ENCODE assay signal across 10 cellular contexts in the genomic region with DNA sequence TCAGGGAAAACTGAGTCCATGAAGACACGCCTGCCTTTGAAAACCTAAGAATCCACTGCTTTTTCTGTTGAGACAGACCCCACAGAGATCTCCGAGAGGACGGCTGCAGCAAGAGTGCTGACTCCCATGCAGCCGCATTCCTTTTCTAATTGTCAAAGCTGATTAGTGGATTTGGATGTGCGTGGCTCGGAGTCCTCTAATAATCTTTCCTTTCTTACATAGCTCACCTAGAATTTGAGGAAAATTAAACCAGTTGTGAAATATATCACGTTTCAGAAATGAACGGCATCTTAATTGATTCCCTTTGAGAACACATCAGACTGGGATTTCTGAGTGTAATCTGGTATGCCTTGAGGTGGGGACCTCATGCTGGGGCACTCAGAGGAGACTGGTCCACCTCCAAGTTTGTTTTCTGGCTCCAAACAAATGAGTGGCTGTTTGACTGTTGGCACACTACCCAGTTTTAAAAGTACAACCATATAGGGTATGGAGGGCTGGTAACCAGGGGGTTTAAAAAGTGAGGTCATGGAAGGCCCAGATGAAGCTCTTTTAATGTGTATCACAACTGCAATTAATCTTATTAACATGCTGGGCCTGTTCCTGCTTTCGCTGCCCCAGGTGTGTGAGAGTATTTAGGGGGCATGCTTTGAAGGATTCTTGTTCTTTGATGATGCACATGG.
A peak's percentile ranks its signal among the peaks of the same experiment; 100 is the strongest.
DNase-seq lines count a peak whose midpoint lies in the region; ATAC-seq and TF ChIP-seq lines count a peak whose summit lies in the region.
"Had no signal": no experiment of that assay in that cellular context is flagged by ENCODE, and none has a peak within 500 bp of the region (broad histone marks: within the 10 kb centered on the region; RNA-seq: fewer than 3 reads in every experiment).

No MANE protein-coding gene starts in this region.

- 35% methylated on average over 9 of the region's 9 CpGs for WGBS in smooth muscle cell (ENCODE audit: low lambda C conversion rate)

- H3K9ac ChIP-seq in smooth muscle cell (ENCODE audit: low read depth) = no peak overlapping the region

- H4K20me1 ChIP-seq in smooth muscle cell (ENCODE audit: low read depth) = no peaks in the 10 kb centered on the region

- H3K9me3 ChIP-seq in smooth muscle cell (replicated peaks; ENCODE audit: low read depth) = no peaks in the 10 kb centered on the region
- H3K9me3 ChIP-seq: prostate gland had no signal

- H3K4me1 ChIP-seq in smooth muscle cell (ENCODE audit: low read depth) = peaks cover 15% of the 10 kb centered on the region

- H3K27ac Mint-ChIP-seq in endothelial cell (ENCODE audit: unreplicated experiment) = peak overlapping the region; percentile 62

- DNase-seq in DMS79 treated with DMSO at 0.1 percent for 48 hours (lab: John Stamatoyannopoulos, UW) = peak; percentile 21
- no peak for DNase-seq in DMS79 (lab: John Stamatoyannopoulos, UW)
- DNase-seq in NCI-H69 (lab: John Stamatoyannopoulos, UW) = peak; percentile 99
- no peak for DNase-seq in endothelial cell (ENCODE audit: low spot score)
- no peak for DNase-seq in smooth muscle cell (lab: John Stamatoyannopoulos, UW; ENCODE audit: unreplicated experiment)
- DNase-seq in HuH-7 (ENCODE audit: low spot score) = no peak
- no peak for DNase-seq in globus pallidus (ENCODE audit: low spot score)
- DNase-seq: NCI-H526 had no signal

- H3K4me1 Mint-ChIP-seq in endothelial cell (ENCODE audit: unreplicated experiment) = peaks cover 67% of the 10 kb centered on the region

- H3K36me3 ChIP-seq in smooth muscle cell (ENCODE audit: low read depth) = no peaks in the 10 kb centered on the region
- H3K36me3 ChIP-seq: prostate gland had no signal

- no peaks in the 10 kb centered on the region for H3K27me3 ChIP-seq in smooth muscle cell (ENCODE audit: low read depth)

- no peaks in the 10 kb centered on the region for H3K79me2 ChIP-seq in smooth muscle cell (ENCODE audit: low read depth)

- H3F3A ChIP-seq in smooth muscle cell (ENCODE audit: low read depth) = no peaks in the 10 kb centered on the region

- peak overlapping the region; percentile 29 for H3K4me2 ChIP-seq in smooth muscle cell

- H3K9me3 Mint-ChIP-seq in endothelial cell (ENCODE audit: unreplicated experiment) = no peaks in the 10 kb centered on the region

- TF ChIP-seq CTCF in endothelial cell (IDR thresholded peaks at IDR 0.05; ENCODE audit: unreplicated experiment) = no peak
- no peak for TF ChIP-seq CTCF in smooth muscle cell (IDR thresholded peaks at IDR 0.05; ENCODE audit: borderline replicate concordance, insufficient read depth, poor library complexity, severe bottlenecking)

- H2AFZ ChIP-seq in smooth muscle cell (ENCODE audit: low read depth) = peak overlapping the region; percentile 16

- no peak for ATAC-seq in GM21423 (IDR thresholded peaks at IDR 0.05; ENCODE audit: unreplicated experiment)

- no peaks in the 10 kb centered on the region for H3K36me3 Mint-ChIP-seq in endothelial cell (ENCODE audit: low read depth, unreplicated experiment)

- no peak overlapping the region for H3K4me3 ChIP-seq in smooth muscle cell
- H3K4me3 ChIP-seq: prostate gland had no signal

- peaks cover 6% of the 10 kb centered on the region for H3K27me3 Mint-ChIP-seq in endothelial cell (ENCODE audit: unreplicated experiment)

- no peak overlapping the region for H3K4me3 Mint-ChIP-seq in endothelial cell (ENCODE audit: unreplicated experiment)

- H3K27ac ChIP-seq in smooth muscle cell (ENCODE audit: low read depth) = no peak overlapping the region

Comparison
In these comparisons a context has a peak if more than half of its experiments do, and no peak if none do; other contexts are left out.
1. DNase-seq: peak in DMS79 treated with DMSO at 0.1 percent for 48 hours (single experiment) and NCI-H69 (single experiment); none in DMS79 (single experiment), endothelial cell (single experiment), smooth muscle cell (single experiment), HuH-7 (single experiment) and globus pallidus (single experiment).